ENCODE assay signal across 8 cellular contexts in genomic region chr1:46527474-46528296, GRCh38. TPM values are rescaled to one million over a fixed set of nuclear protein-coding genes. Genes with fewer than 3 reads are reported as not detected.
DNase-seq lines count a peak whose midpoint lies in the region; ATAC-seq and TF ChIP-seq lines count a peak whose summit lies in the region.

No MANE protein-coding gene starts in this region.

- peak; percentile 100 for TF ChIP-seq RAD21 in HCT116 (IDR thresholded peaks at IDR 0.05; ENCODE audit: low read depth)

- H2AFZ ChIP-seq in HCT116 (ENCODE audit: low read depth, low read length, poor library complexity, severe bottlenecking) = no peak overlapping the region

- TF ChIP-seq CTCF in HCT116 (IDR thresholded peaks at IDR 0.05 in 2 of 3, conservative IDR thresholded peaks at IDR 0.05 in 1 of 3; ENCODE audit: borderline replicate concordance in 1 of 3, insufficient read depth in 1 of 3, low read depth in 2 of 3, low read length in 2 of 3) = peak; percentile 90 to 98 (median 93)
- TF ChIP-seq CTCF in left lung (IDR thresholded peaks at IDR 0.05) = peak; percentile 85 to 90

- CTCF ChIA-PET in HCT116 (lab: Charles Lee) = interaction anchor here (1.0 to 5.5 kb wide), 7 partner anchors 8 to 85 kb away, joined by 3 to 67 read pairs (median 9); no protein-coding TSS in a partner anchor

- intact Hi-C loops in HCT116 (cut with micrococcal nuclease) (loop anchor here (1.0 kb wide), 4 partner anchors 50 to 121 kb away; no protein-coding TSS in a partner anchor), left lung (cut with DNase I) (loop anchor here in 1 of 2 donors (5.0 kb wide), 1 partner anchor 50 kb away; no protein-coding TSS in a partner anchor)

- no peaks in the 10 kb centered on the region for H4K20me1 ChIP-seq in HCT116 (ENCODE audit: insufficient read depth)

- no peaks in the 10 kb centered on the region for H3K79me2 ChIP-seq in HCT116 (ENCODE audit: insufficient read depth, low read length)

- RAD21 ChIA-PET in HCT116 (lab: Charles Lee; ENCODE audit: low non-redundant PET in 1 of 2, low total read pairs in 2 of 2, uncharacterized antibody in 2 of 2, unreplicated experiment in 2 of 2) = interaction anchor here (1.0 to 1.7 kb wide), 5 partner anchors 40 to 85 kb away, joined by 3 to 4 read pairs (median 3); no protein-coding TSS in a partner anchor

- POLR2A ChIA-PET in HCT116 (lab: Charles Lee) = interaction anchor here (1.2 kb wide), 1 partner anchor 85 kb away, joined by 3 read pairs; no protein-coding TSS in a partner anchor

- no peaks in the 10 kb centered on the region for H3K9me3 ChIP-seq in HCT116 (ENCODE audit: control insufficient read depth in 1 of 2, insufficient read depth in 1 of 2, low read depth in 1 of 2, low read length in 2 of 2)
- no peaks in the 10 kb centered on the region for H3K9me3 ChIP-seq in left lung

- no TSS peak for BruUV-seq in HCT116 (replicated peaks; lab: Mats Ljungman, UMichigan)

- H3K4me2 ChIP-seq in HCT116 (ENCODE audit: low read length) = no peak overlapping the region

- ATAC-seq in HCT116 = peak; percentile 92
- peak; percentile 95 for ATAC-seq in left lung
- ATAC-seq in GM21381 (IDR thresholded peaks at IDR 0.05; ENCODE audit: unreplicated experiment) = no peak

- peak; percentile 79 for DNase-seq in DMS114 treated with DMSO at 0.1 percent for 48 hours (lab: John Stamatoyannopoulos, UW; ENCODE audit: unreplicated experiment)
- DNase-seq in HCT116 (ENCODE audit: low read depth, low spot score) = peak; percentile 54
- peak; percentile 67 for DNase-seq in NCI-H2227 treated with DMSO at 0.1 percent for 48 hours (lab: John Stamatoyannopoulos, UW)
- DNase-seq in activated CD4-positive, alpha-beta T cell treated with anti-CD3 and anti-CD28 coated beads for 1 hour = peak; percentile 48
- DNase-seq in cerebellar nuclear complex (lab: John Stamatoyannopoulos, UW) = peak; percentile 17 to 18
- peak; percentile 74 to 91 for DNase-seq in left lung
- DNase-seq in stimulated activated CD4-positive, alpha-beta T cell treated with anti-CD3 and anti-CD28 coated beads, TNF-alpha, amount 100 ng/mL, for 1 hour (ENCODE audit: low read depth in 3 of 3, low spot score in 1 of 3) = peak; percentile 22 to 64 (median 36)

- H3K36me3 ChIP-seq in HCT116 (ENCODE audit: control insufficient read depth in 1 of 2, insufficient read depth in 2 of 2, low read length in 2 of 2) (no peaks in the 10 kb centered on the region), left lung (no peaks in the 10 kb centered on the region)

- no peak overlapping the region for H3K27ac ChIP-seq in HCT116 (ENCODE audit: low read depth, low read length)
- no peak overlapping the region for H3K27ac ChIP-seq in left lung

- no peak for TF ChIP-seq POLR2A in HCT116 (IDR thresholded peaks at IDR 0.05; ENCODE audit: borderline replicate concordance, extremely low read depth, insufficient read depth, insufficient read length)

- H3K27me3 ChIP-seq in HCT116 (ENCODE audit: insufficient read depth, low read length) (no peaks in the 10 kb centered on the region), left lung (peaks cover 0 to 87% of the 10 kb centered on the region in 2 donors)

- no peaks in the 10 kb centered on the region for H3K9me2 ChIP-seq in HCT116 (ENCODE audit: insufficient read depth)

- H3K4me3 ChIP-seq in HCT116 (replicated peaks in 1 of 2; ENCODE audit: low read depth in 1 of 2, low read length in 2 of 2) (no peak overlapping the region), left lung (no peak overlapping the region)

- no peak overlapping the region for H3K9ac ChIP-seq in HCT116 (ENCODE audit: low read length)

- peaks cover 3 to 11% of the 10 kb centered on the region in 2 experiments; a peak in 3 of 4 replicates for H3K4me1 ChIP-seq in HCT116 (ENCODE audit: control insufficient read depth in 1 of 2, insufficient read depth in 2 of 2, low read length in 2 of 2)
- peaks cover 2 to 5% of the 10 kb centered on the region in 2 donors for H3K4me1 ChIP-seq in left lung

TF ChIP-seq in HCT116, 20 proteins besides CTCF, POLR2A, EP300 and RAD21:
- TF ChIP-seq TCF7L2 (IDR thresholded peaks at IDR 0.05; ENCODE audit: borderline replicate concordance, extremely low read depth, insufficient read depth, insufficient read length) = no peak
- no peak for TF ChIP-seq EZH2phosphoT487 (IDR thresholded peaks at IDR 0.05; ENCODE audit: borderline replicate concordance)
- no peak for TF ChIP-seq SRF (IDR thresholded peaks at IDR 0.05; ENCODE audit: low read depth)
- TF ChIP-seq SP1 (IDR thresholded peaks at IDR 0.05; ENCODE audit: low read depth) = no peak
- TF ChIP-seq ELF1 (IDR thresholded peaks at IDR 0.05; ENCODE audit: borderline replicate concordance, low read depth) = no peak
- no peak for TF ChIP-seq YY1 (IDR thresholded peaks at IDR 0.05; ENCODE audit: extremely low read depth, insufficient replicate concordance, low read depth, low read length)
- no peak for TF ChIP-seq ZNF274 (IDR thresholded peaks at IDR 0.05; ENCODE audit: low read depth, low read length)
- TF ChIP-seq ATF3 (IDR thresholded peaks at IDR 0.05) = no peak
- no peak for TF ChIP-seq ZBTB33 (IDR thresholded peaks at IDR 0.05; ENCODE audit: extremely low read depth, insufficient replicate concordance, low read length)
- no peak for TF ChIP-seq EZH2 (IDR thresholded peaks at IDR 0.05)
- no peak for TF ChIP-seq CBX3 (IDR thresholded peaks at IDR 0.05; ENCODE audit: low read depth)
- TF ChIP-seq SIN3A (IDR thresholded peaks at IDR 0.05; ENCODE audit: low read depth) = no peak
- no peak for TF ChIP-seq MAX (IDR thresholded peaks at IDR 0.05)
- TF ChIP-seq JUND (IDR thresholded peaks at IDR 0.05) = no peak
- no peak for TF ChIP-seq CEBPB (IDR thresholded peaks at IDR 0.05; ENCODE audit: low read depth)
- no peak for TF ChIP-seq FOSL1 (IDR thresholded peaks at IDR 0.05; ENCODE audit: low read depth)
- TF ChIP-seq EGR1 (IDR thresholded peaks at IDR 0.05; ENCODE audit: low read depth) = no peak

RNA-seq across cellular contexts. Expression of gene KNCN, which starts 23.8 kb away (rescaled TPM):
- not detected for total RNA-seq in HCT116 (2021; ENCODE audit: unreplicated experiment)
- not detected in 2 replicates for polyA plus RNA-seq in HCT116 (2012)
- not detected for total RNA-seq in left lung

RNA-seq across cellular contexts. Expression of gene DMBX1, which starts 38.0 kb away (rescaled TPM):
- 4.3 TPM for total RNA-seq in HCT116 (2021; ENCODE audit: unreplicated experiment)
- polyA plus RNA-seq in HCT116 (2012) = 4.1 and 5.3 TPM in 2 replicates
- total RNA-seq in left lung = not detected

Comparison
In these comparisons a context has a peak if more than half of its experiments do, and no peak if none do; other contexts are left out.
1. DNase-seq: peak in every context shown above with its lines; median percentile 82 in left lung; 79 in DMS114 treated with DMSO at 0.1 percent for 48 hours; 67 in NCI-H2227 treated with DMSO at 0.1 percent for 48 hours; 54 in HCT116; 48 in activated CD4-positive, alpha-beta T cell treated with anti-CD3 and anti-CD28 coated beads for 1 hour; 36 in stimulated activated CD4-positive, alpha-beta T cell treated with anti-CD3 and anti-CD28 coated beads, TNF-alpha, amount 100 ng/mL, for 1 hour; 18 in cerebellar nuclear complex.